ENCODE assay signal across 20 cellular contexts in the genomic region with DNA sequence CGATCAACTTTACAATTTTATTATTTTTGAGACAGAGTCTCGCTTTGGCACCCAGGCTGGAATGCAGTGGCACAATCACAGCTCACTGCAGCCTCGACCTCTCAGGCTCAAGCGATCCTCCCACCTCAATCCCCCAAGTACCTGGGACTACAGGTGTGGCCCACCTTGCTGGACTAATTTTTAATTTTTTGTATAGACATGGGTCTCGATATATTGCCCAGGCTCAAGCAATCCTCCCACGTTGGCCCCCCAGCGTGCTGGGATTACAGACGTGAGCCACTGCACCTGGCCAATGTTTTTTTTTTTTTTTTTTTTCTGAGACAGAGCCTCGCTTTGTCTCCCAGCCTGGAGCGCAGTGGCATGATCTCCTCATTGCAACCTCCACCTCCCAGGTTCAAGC. TPM values are rescaled to one million over a fixed set of nuclear protein-coding genes. Genes with fewer than 3 reads are reported as not detected.
DNase-seq lines count a peak whose midpoint lies in the region; ATAC-seq and TF ChIP-seq lines count a peak whose summit lies in the region.
"Had no signal": no experiment of that assay in that cellular context is flagged by ENCODE, and none has a peak within 500 bp of the region (broad histone marks: within the 10 kb centered on the region; RNA-seq: fewer than 3 reads in every experiment).

No MANE protein-coding gene starts in this region.

- H3K27me3 Mint-ChIP-seq in natural killer cell (ENCODE audit: low read depth in 2 of 2) (peaks cover 12% of the 10 kb centered on the region in 2 donors), nephron (ENCODE audit: low read depth) (peaks cover 46% of the 10 kb centered on the region)
- peaks cover 9 to 15% of the 10 kb centered on the region in 2 donors for H3K27me3 Mint-ChIP-seq in natural killer cell treated with Interleukin-12 subunit alpha and Interleukin-12 subunit beta and Interleukin-15 and Interleukin-18, amount 100 ng/mL, for 72 hours

- H3K4me3 ChIP-seq in SK-N-MC: no peak overlapping the region
- no peak overlapping the region for H3K4me3 ChIP-seq in Peyer's patch
- H3K4me3 ChIP-seq: BLaER1 treated with 17β-estradiol and CSF1 and Interleukin-3, amounts not matched to agents 10 nM and 100 nM had no signal

- no peak for DNase-seq in natural killer cell
- DNase-seq in natural killer cell treated with Interleukin-12 subunit alpha and Interleukin-12 subunit beta and Interleukin-15 and Interleukin-18, amount 100 ng/mL, for 72 hours (ENCODE audit: low spot score): no peak
- DNase-seq in SK-N-MC (ENCODE audit: low read depth, low spot score): no peak
- DNase-seq in NCI-H2107 (lab: John Stamatoyannopoulos, UW): no peak
- no peak for DNase-seq in Peyer's patch
- no peak for DNase-seq in DMS 273 treated with DMSO at 0.1 percent for 48 hours (lab: John Stamatoyannopoulos, UW)
- DNase-seq: AML-193; Karpas-422; NCI-H1092; NCI-H1417 treated with DMSO at 0.1 percent for 48 hours; NCI-H187 treated with DMSO at 0.1 percent for 48 hours; NCI-H524; NCI-H82; NK-92 treated with Interleukin-12 subunit alpha and Interleukin-12 subunit beta, amount 100 ng/mL, for 24 hours; PC-3; RPMI8226; SHP77 treated with DMSO at 0.1 percent for 48 hours had no signal

- H3K9me3 Mint-ChIP-seq in natural killer cell: no peaks in the 10 kb centered on the region
- no peaks in the 10 kb centered on the region for H3K9me3 Mint-ChIP-seq in natural killer cell treated with Interleukin-12 subunit alpha and Interleukin-12 subunit beta and Interleukin-15 and Interleukin-18, amount 100 ng/mL, for 72 hours
- H3K9me3 Mint-ChIP-seq in nephron: no peaks in the 10 kb centered on the region

- no peak for TF ChIP-seq POLR2A in Peyer's patch (IDR thresholded peaks at IDR 0.05)

- H3K27ac ChIP-seq in SK-N-MC (peak overlapping the region; percentile 94), Peyer's patch (no peak overlapping the region)
- H3K27ac ChIP-seq: BLaER1 treated with 17β-estradiol and CSF1 and Interleukin-3, amounts not matched to agents 10 nM and 100 nM had no signal

- H3K4me1 ChIP-seq in Peyer's patch: peaks cover 0 to 9% (median 3%) of the 10 kb centered on the region in 4 donors

- H3K27ac Mint-ChIP-seq in natural killer cell (no peak overlapping the region), nephron (no peak overlapping the region)
- H3K27ac Mint-ChIP-seq in natural killer cell treated with Interleukin-12 subunit alpha and Interleukin-12 subunit beta and Interleukin-15 and Interleukin-18, amount 100 ng/mL, for 72 hours: no peak overlapping the region

- no peak overlapping the region for H3K9ac ChIP-seq in SK-N-MC (ENCODE audit: insufficient read length)
- H3K9ac ChIP-seq: BLaER1 treated with 17β-estradiol and CSF1 and Interleukin-3, amounts not matched to agents 10 nM and 100 nM had no signal

- H3K36me3 ChIP-seq in SK-N-MC (ENCODE audit: insufficient read depth, low read length): peaks cover 17% of the 10 kb centered on the region
- peaks cover 0 to 8% (median 0%) of the 10 kb centered on the region in 3 donors for H3K36me3 ChIP-seq in Peyer's patch

- H3K36me3 Mint-ChIP-seq in natural killer cell: no peaks in the 10 kb centered on the region
- peaks cover 5% of the 10 kb centered on the region for H3K36me3 Mint-ChIP-seq in natural killer cell treated with Interleukin-12 subunit alpha and Interleukin-12 subunit beta and Interleukin-15 and Interleukin-18, amount 100 ng/mL, for 72 hours
- H3K36me3 Mint-ChIP-seq in nephron (ENCODE audit: low read depth): peaks cover 9% of the 10 kb centered on the region

- H3K9me3 ChIP-seq in SK-N-MC (ENCODE audit: low read depth, low read length): no peaks in the 10 kb centered on the region
- H3K9me3 ChIP-seq in Peyer's patch: no peaks in the 10 kb centered on the region
- H3K9me3 ChIP-seq: BLaER1 treated with 17β-estradiol and CSF1 and Interleukin-3, amounts not matched to agents 10 nM and 100 nM had no signal

- TF ChIP-seq CTCF in natural killer cell (IDR thresholded peaks at IDR 0.05) (no peak), nephron (IDR thresholded peaks at IDR 0.05; ENCODE audit: unreplicated experiment in 3 of 3) (no peak), Peyer's patch (IDR thresholded peaks at IDR 0.05) (no peak)

- peaks cover 23% of the 10 kb centered on the region in 2 donors for H3K4me1 Mint-ChIP-seq in natural killer cell
- peaks cover 17 to 18% of the 10 kb centered on the region in 2 donors for H3K4me1 Mint-ChIP-seq in natural killer cell treated with Interleukin-12 subunit alpha and Interleukin-12 subunit beta and Interleukin-15 and Interleukin-18, amount 100 ng/mL, for 72 hours (ENCODE audit: low read depth in 2 of 2)
- H3K4me1 Mint-ChIP-seq in nephron: peaks cover 4% of the 10 kb centered on the region

- intact Hi-C loops in natural killer cell (cut with micrococcal nuclease): no loop called here

- no peak for ATAC-seq in natural killer cell
- no peak for ATAC-seq in natural killer cell treated with Interleukin-12 subunit alpha and Interleukin-12 subunit beta and Interleukin-15 and Interleukin-18, amount 100 ng/mL, for 72 hours
- ATAC-seq: HepG2, PC-3 had no signal

- no peaks in the 10 kb centered on the region for H3K27me3 ChIP-seq in Peyer's patch

- peak overlapping the region; percentile 4 for H3K4me3 Mint-ChIP-seq in natural killer cell
- H3K4me3 Mint-ChIP-seq in natural killer cell treated with Interleukin-12 subunit alpha and Interleukin-12 subunit beta and Interleukin-15 and Interleukin-18, amount 100 ng/mL, for 72 hours: no peak overlapping the region
- peak overlapping the region; percentile 40 to 75 (median 73) for H3K4me3 Mint-ChIP-seq in nephron

RNA-seq across cellular contexts. Expression of gene PPFIA1, which starts 2.0 kb away (rescaled TPM):
- total RNA-seq in natural killer cell: 10 to 100 TPM; 42.1 to 75.4 (median 51.7) TPM
- total RNA-seq in natural killer cell treated with Interleukin-12 subunit alpha and Interleukin-12 subunit beta and Interleukin-15 and Interleukin-18, amount 100 ng/mL, for 72 hours: 10 to 100 TPM; 43.4 to 60.0 TPM
- 100 to 1,000 TPM in 1 of 4 donors, 10 to 100 TPM in 3; 45.5 to 111 (median 71.4) TPM for total RNA-seq in Peyer's patch
